Comparison of ENCODE assay signal across 32 cellular contexts in genomic region chr4:10345381-10345784, GRCh38.
"Had no signal": no experiment of that assay in that cellular context is flagged by ENCODE, and none has a peak within 500 bp of the region (broad histone marks: within the 10 kb centered on the region; RNA-seq: fewer than 3 reads in every experiment).

No MANE protein-coding gene starts in this region.

- H3K9me3 ChIP-seq: ascending aorta had no signal

- H3K27ac ChIP-seq: ascending aorta, PC-9, RWPE1, VCaP had no signal

- H3K4me1 ChIP-seq: ascending aorta had no signal

- DNase-seq: activated B cell treated with CpG ODN at 0.5 μM for 24 hours; activated CD4-positive, alpha-beta memory T cell treated with anti-CD3 and anti-CD28 coated beads, Interleukin-2, amount 10 ng/mL, durations not matched to agents 7 days and 5 days; activated CD4-positive, alpha-beta T cell treated with anti-CD3 and anti-CD28 coated beads for 1 hour; activated CD4-positive, alpha-beta T cell treated with anti-CD3 and anti-CD28 coated beads for 48 hours; activated CD8-positive, alpha-beta memory T cell treated with anti-CD3 and anti-CD28 coated beads for 24 hours; activated CD8-positive, alpha-beta memory T cell treated with anti-CD3 and anti-CD28 coated beads, Interleukin-2, amount 10 ng/mL, durations not matched to agents 7 days and 5 days; activated CD8-positive, alpha-beta memory T cell treated with anti-CD3 and anti-CD28 coated beads, Interleukin-2, amount 50 U/mL, for 48 hours; activated effector memory CD4-positive, alpha-beta T cell treated with Interleukin-2 at 50 U/mL for 16 hours; activated naive CD4-positive, alpha-beta T cell; activated naive CD8-positive, alpha-beta T cell treated with anti-CD3 and anti-CD28 coated beads, Interleukin-2, amount 10 ng/mL, durations not matched to agents 7 days and 5 days; activated T-cell treated with anti-CD3 and anti-CD28 coated beads, Interleukin-2, amount 50 U/mL, for 48 hours; amygdala; caudate nucleus; Karpas-422; KBM-7; NCI-H1105; NCI-H1417 treated with DMSO at 0.1 percent for 48 hours; NCI-H187 treated with DMSO at 0.1 percent for 48 hours; NCI-H2081 treated with DMSO at 0.1 percent for 48 hours; NCI-H510A; NCI-H526; NCI-H748 treated with DMSO at 0.1 percent for 48 hours; NK-92 treated with Interleukin-12 subunit alpha and Interleukin-12 subunit beta, amount 100 ng/mL, for 24 hours; PC-9; Right ventricle myocardium superior; SW 1271; T-helper 1 cell; T-helper 2 cell; T-helper 9 cell had no signal

- H3K36me3 ChIP-seq: ascending aorta had no signal

- H3K27me3 ChIP-seq: ascending aorta had no signal

- ATAC-seq: activated CD8-positive, alpha-beta memory T cell treated with anti-CD3 and anti-CD28 coated beads, Interleukin-2, amount 10 ng/mL, durations not matched to agents 7 days and 5 days had no signal

- H3K4me3 ChIP-seq: ascending aorta, PC-9 had no signal
